In the genomic region with DNA sequence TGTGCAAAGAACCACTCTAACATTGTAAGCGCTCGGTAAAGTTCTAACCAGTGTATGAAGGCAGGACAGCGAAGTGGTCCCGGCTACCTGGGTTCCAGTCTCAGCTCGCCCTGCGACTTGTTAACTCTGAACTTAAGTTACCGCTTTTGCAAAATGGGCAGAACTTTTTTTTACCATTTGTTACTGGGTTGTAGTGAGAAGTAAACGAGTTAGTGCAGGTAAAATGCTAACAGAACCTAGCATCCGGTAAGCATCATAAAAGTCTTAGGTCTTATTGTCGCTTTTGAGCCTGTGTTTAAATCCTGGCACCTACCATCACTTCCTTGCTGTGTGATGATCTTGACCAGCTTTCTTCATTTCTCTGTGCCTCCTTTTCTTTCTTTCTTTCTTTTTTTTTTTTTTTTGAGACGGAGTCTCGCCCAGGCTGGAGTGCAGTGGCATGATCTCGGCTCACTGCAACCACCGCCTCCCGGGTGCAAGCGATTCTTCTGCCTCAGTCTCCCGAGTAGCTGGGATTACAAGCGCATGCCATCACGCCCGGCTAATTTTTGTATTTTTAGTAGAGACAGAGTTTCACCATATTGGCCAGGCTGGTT, we compare ENCODE assay signal across 8 cellular contexts. TPM values are rescaled to one million over a fixed set of nuclear protein-coding genes. Genes with fewer than 3 reads are reported as not detected.
A peak's percentile ranks its signal among the peaks of the same experiment; 100 is the strongest.
DNase-seq lines count a peak whose midpoint lies in the region; ATAC-seq and TF ChIP-seq lines count a peak whose summit lies in the region.

No MANE protein-coding gene starts in this region.

- POLR2A ChIA-PET in activated CD4-positive, alpha-beta memory T cell treated with anti-CD3 and anti-CD28 coated beads, Interleukin-2, amount 10 ng/mL, durations not matched to agents 7 days and 5 days (lab: Charles Lee), result interaction anchor here (0.8 to 6.6 kb wide), 15 partner anchors 11 to 179 kb away, joined by 3 to 79 read pairs (median 9); a partner anchor contains a TSS

- peak in 1 of 2 donors; percentile 0 for ATAC-seq in activated T-cell treated with anti-CD3 and anti-CD28 coated beads, Interleukin-2, amount 50 U/mL, for 4 hours
- ATAC-seq in right cardiac atrium, result peak in 1 of 2 donors; percentile 2
- ATAC-seq in HG02870 (IDR thresholded peaks at IDR 0.05; ENCODE audit: unreplicated experiment), result no peak

- no peak for TF ChIP-seq CTCF in spleen (IDR thresholded peaks at IDR 0.05 in 8 of 11, conservative IDR thresholded peaks at IDR 0.05 in 3 of 11)

- H3K9me3 ChIP-seq in right cardiac atrium (ENCODE audit: control insufficient read depth, low read length), result no peaks in the 10 kb centered on the region
- H3K9me3 ChIP-seq in spleen, result no peaks in the 10 kb centered on the region

- H3K9me3 Mint-ChIP-seq in activated T-cell treated with anti-CD3 and anti-CD28 coated beads, Interleukin-2, amount 50 U/mL, for 4 hours, result no peaks in the 10 kb centered on the region
- H3K9me3 Mint-ChIP-seq in activated CD4-positive, alpha-beta memory T cell treated with anti-CD3 and anti-CD28 coated beads, Interleukin-2, amount 10 ng/mL, durations not matched to agents 7 days and 5 days, result no peaks in the 10 kb centered on the region

- peaks cover 0 to 47% (median 17%) of the 10 kb centered on the region in 6 donors for H3K36me3 ChIP-seq in spleen

- DNase-seq in activated T-cell treated with anti-CD3 and anti-CD28 coated beads, Interleukin-2, amount 50 U/mL, for 4 hours, result no peak
- no peak for DNase-seq in activated T-cell treated with anti-CD3 and anti-CD28 coated beads for 4 hours
- no peak for DNase-seq in activated CD4-positive, alpha-beta memory T cell treated with anti-CD3 and anti-CD28 coated beads, Interleukin-2, amount 10 ng/mL, durations not matched to agents 7 days and 5 days
- DNase-seq in right cardiac atrium, result peak in 1 of 3 donors; percentile 63
- no peak for DNase-seq in spleen
- no peak for DNase-seq in kidney tubule cell (ENCODE audit: low spot score)
- DNase-seq in glomerular visceral epithelial cell (ENCODE audit: extremely low spot score), result no peak

- WGBS in right cardiac atrium, result 16% methylated on average over 20 of the region's 20 CpGs
- WGBS in spleen, 5 donors, result 12 to 26% (median 14%) methylated on average over 20 of the region's 20 CpGs

- H3K4me1 Mint-ChIP-seq in activated T-cell treated with anti-CD3 and anti-CD28 coated beads, Interleukin-2, amount 50 U/mL, for 4 hours (ENCODE audit: low read depth), result peaks cover 55% of the 10 kb centered on the region
- peaks cover 46% of the 10 kb centered on the region for H3K4me1 Mint-ChIP-seq in activated CD4-positive, alpha-beta memory T cell treated with anti-CD3 and anti-CD28 coated beads, Interleukin-2, amount 10 ng/mL, durations not matched to agents 7 days and 5 days

- H3K27me3 ChIP-seq in right cardiac atrium (ENCODE audit: control insufficient read depth, insufficient read depth) (no peaks in the 10 kb centered on the region), spleen (replicated peaks in 1 of 7) (no peaks in the 10 kb centered on the region)

- H3K27me3 Mint-ChIP-seq in activated T-cell treated with anti-CD3 and anti-CD28 coated beads, Interleukin-2, amount 50 U/mL, for 4 hours (ENCODE audit: low read depth), result no peaks in the 10 kb centered on the region
- H3K27me3 Mint-ChIP-seq in activated CD4-positive, alpha-beta memory T cell treated with anti-CD3 and anti-CD28 coated beads, Interleukin-2, amount 10 ng/mL, durations not matched to agents 7 days and 5 days, result no peaks in the 10 kb centered on the region

- peak overlapping the region; percentile 94 for H3K27ac Mint-ChIP-seq in activated CD4-positive, alpha-beta memory T cell treated with anti-CD3 and anti-CD28 coated beads, Interleukin-2, amount 10 ng/mL, durations not matched to agents 7 days and 5 days

- peaks cover 13% of the 10 kb centered on the region for H3K36me3 Mint-ChIP-seq in activated T-cell treated with anti-CD3 and anti-CD28 coated beads, Interleukin-2, amount 50 U/mL, for 4 hours (ENCODE audit: insufficient read depth)
- peaks cover 12% of the 10 kb centered on the region for H3K36me3 Mint-ChIP-seq in activated CD4-positive, alpha-beta memory T cell treated with anti-CD3 and anti-CD28 coated beads, Interleukin-2, amount 10 ng/mL, durations not matched to agents 7 days and 5 days (ENCODE audit: low read depth)

- intact Hi-C loops in right cardiac atrium (cut with DNase I) (no loop called here), spleen (cut with DNase I; ENCODE audit: low total_unique reads) (no loop called here)

- peak overlapping the region; percentile 93 for H3K4me3 Mint-ChIP-seq in activated T-cell treated with anti-CD3 and anti-CD28 coated beads, Interleukin-2, amount 50 U/mL, for 4 hours
- H3K4me3 Mint-ChIP-seq in activated CD4-positive, alpha-beta memory T cell treated with anti-CD3 and anti-CD28 coated beads, Interleukin-2, amount 10 ng/mL, durations not matched to agents 7 days and 5 days, result peak overlapping the region; percentile 96

- H3K4me3 ChIP-seq in right cardiac atrium (ENCODE audit: low read length) (peak overlapping the region; percentile 97), spleen (peak overlapping the region; percentile 81 to 100 (median 97))

- H3K27ac ChIP-seq in right cardiac atrium (ENCODE audit: low read length) (peak overlapping the region; percentile 84), spleen (peak overlapping the region; percentile 71 to 88 (median 82))

- H3K4me1 ChIP-seq in right cardiac atrium (ENCODE audit: control insufficient read depth, insufficient read depth, low read length) (peaks cover 14% of the 10 kb centered on the region), spleen (peaks cover 22 to 76% (median 60%) of the 10 kb centered on the region in 6 donors)

- CTCF ChIA-PET in activated CD4-positive, alpha-beta memory T cell treated with anti-CD3 and anti-CD28 coated beads, Interleukin-2, amount 10 ng/mL, durations not matched to agents 7 days and 5 days (lab: Charles Lee), result interaction anchor here (0.6 to 2.4 kb wide), 10 partner anchors 13 to 794 kb away, joined by 3 to 12 read pairs (median 4); a partner anchor contains a TSS

- TF ChIP-seq POLR2A in spleen (IDR thresholded peaks at IDR 0.05), result no peak

RNA-seq across cellular contexts. Expression of a gene that starts 0.7 kb away (rescaled TPM):
- 100 to 1,000 TPM; 240 to 248 (median 246) TPM for total RNA-seq in activated T-cell treated with anti-CD3 and anti-CD28 coated beads, Interleukin-2, amount 50 U/mL, for 4 hours
- total RNA-seq in activated CD4-positive, alpha-beta memory T cell treated with anti-CD3 and anti-CD28 coated beads, Interleukin-2, amount 10 ng/mL, durations not matched to agents 7 days and 5 days, result 10 to 100 TPM; 29.4 to 29.7 TPM
- 10 to 100 TPM; 14.8 to 22.2 (median 17.5) TPM for total RNA-seq in right cardiac atrium
- 19.9 TPM for polyA plus RNA-seq in right cardiac atrium
- total RNA-seq in spleen, result 10 to 100 TPM; 27.7 to 72.8 (median 37.5) TPM
- polyA plus RNA-seq in spleen, result 100 to 1,000 TPM in 2 of 3 donors, 10 to 100 TPM in 1; 76.2 to 109 (median 107) TPM

RNA-seq across cellular contexts. Expression of a gene that starts 0.8 kb away (rescaled TPM):
- 100 to 1,000 TPM; 127 to 137 (median 134) TPM for total RNA-seq in activated T-cell treated with anti-CD3 and anti-CD28 coated beads, Interleukin-2, amount 50 U/mL, for 4 hours
- 10 to 100 TPM; 74.5 to 82.2 TPM for total RNA-seq in activated CD4-positive, alpha-beta memory T cell treated with anti-CD3 and anti-CD28 coated beads, Interleukin-2, amount 10 ng/mL, durations not matched to agents 7 days and 5 days
- 10 to 100 TPM; 27.6 to 44.2 (median 40.2) TPM for total RNA-seq in right cardiac atrium
- polyA plus RNA-seq in right cardiac atrium, result 40.2 TPM
- 10 to 100 TPM; 22.0 to 47.0 (median 37.7) TPM for total RNA-seq in spleen
- polyA plus RNA-seq in spleen, result 10 to 100 TPM in 1 of 3 donors, 1 to 10 TPM in 2; 5.5 to 32.8 (median 7.1) TPM

RNA-seq across cellular contexts. Expression of a gene that starts 14.6 kb away (rescaled TPM):
- 1 to 10 TPM; 1.9 to 3.0 (median 2.9) TPM for total RNA-seq in activated T-cell treated with anti-CD3 and anti-CD28 coated beads, Interleukin-2, amount 50 U/mL, for 4 hours
- 1 to 10 TPM; 5.7 to 6.2 TPM for total RNA-seq in activated CD4-positive, alpha-beta memory T cell treated with anti-CD3 and anti-CD28 coated beads, Interleukin-2, amount 10 ng/mL, durations not matched to agents 7 days and 5 days
- total RNA-seq in right cardiac atrium (10 to 100 TPM in 2 of 4 donors, 1 to 10 TPM in 2; 8.0 to 11.9 (median 10.1) TPM), spleen (10 to 100 TPM; 35.5 to 69.4 (median 50.0) TPM)
- polyA plus RNA-seq in right cardiac atrium (8.0 TPM), spleen (10 to 100 TPM; 63.7 to 86.9 (median 68.0) TPM)

RNA-seq across cellular contexts. Expression of a gene that starts 32.9 kb away (rescaled TPM):
- total RNA-seq in activated T-cell treated with anti-CD3 and anti-CD28 coated beads, Interleukin-2, amount 50 U/mL, for 4 hours, result 10 to 100 TPM; 64.5 to 66.0 (median 65.4) TPM
- 10 to 100 TPM; 69.0 to 72.2 TPM for total RNA-seq in activated CD4-positive, alpha-beta memory T cell treated with anti-CD3 and anti-CD28 coated beads, Interleukin-2, amount 10 ng/mL, durations not matched to agents 7 days and 5 days
- total RNA-seq in right cardiac atrium, result 10 to 100 TPM; 30.8 to 39.8 (median 37.2) TPM
- polyA plus RNA-seq in right cardiac atrium, result 47.7 TPM
- total RNA-seq in spleen, result 10 to 100 TPM; 43.8 to 89.5 (median 55.8) TPM
- 10 to 100 TPM; 78.3 to 98.0 (median 93.7) TPM for polyA plus RNA-seq in spleen

RNA-seq across cellular contexts. Expression of a gene that starts 32.9 kb away (rescaled TPM):
- 100 to 1,000 TPM in 2 of 3 donors, 10 to 100 TPM in 1; 99.4 to 113 (median 110) TPM for total RNA-seq in activated T-cell treated with anti-CD3 and anti-CD28 coated beads, Interleukin-2, amount 50 U/mL, for 4 hours
- total RNA-seq in activated CD4-positive, alpha-beta memory T cell treated with anti-CD3 and anti-CD28 coated beads, Interleukin-2, amount 10 ng/mL, durations not matched to agents 7 days and 5 days, result 100 to 1,000 TPM; 231 to 234 TPM
- total RNA-seq in right cardiac atrium, result 10 to 100 TPM; 22.2 to 53.5 (median 29.2) TPM
- 62.9 TPM for polyA plus RNA-seq in right cardiac atrium
- total RNA-seq in spleen, result 100 to 1,000 TPM in 4 of 7 donors, 10 to 100 TPM in 3; 59.7 to 131 (median 104) TPM
- 10 to 100 TPM; 56.7 to 92.2 (median 76.6) TPM for polyA plus RNA-seq in spleen
